In genomic region chr7:16923019-16923418, GRCh38 we compare ENCODE assay signal across 2 cellular contexts.
TF ChIP-seq lines count a peak whose summit lies in the region.

No MANE protein-coding gene starts in this region.

TF ChIP-seq in SK-N-SH, 30 proteins besides CTCF, POLR2A, EP300 and RAD21 (continued from another document):
- no peak for TF ChIP-seq USF2 (IDR thresholded peaks at IDR 0.05; ENCODE audit: borderline replicate concordance, low read depth, low read length)
- TF ChIP-seq MEF2A (IDR thresholded peaks at IDR 0.05; ENCODE audit: borderline replicate concordance, low read depth): no peak
- TF ChIP-seq YY1 (IDR thresholded peaks at IDR 0.05; ENCODE audit: low read depth): no peak
- TF ChIP-seq GATA2 (CRISPR knock-in tag; IDR thresholded peaks at IDR 0.05): no peak
- TF ChIP-seq NFIC (IDR thresholded peaks at IDR 0.05; ENCODE audit: borderline replicate concordance): no peak
- no peak for TF ChIP-seq TCF12 (IDR thresholded peaks at IDR 0.05)
- TF ChIP-seq RFX5 (IDR thresholded peaks at IDR 0.05; ENCODE audit: low read length): no peak
- no peak for TF ChIP-seq CHD2 (IDR thresholded peaks at IDR 0.05; ENCODE audit: low read length, partially characterized antibody)
- no peak for TF ChIP-seq MXI1 (IDR thresholded peaks at IDR 0.05; ENCODE audit: low read depth, low read length)
TF ChIP-seq in SK-N-SH: peak in this region for 0.

TF ChIP-seq in SK-N-SH treated with all-trans-retinoic acid at 6 μM for 48 hours, 23 proteins besides CTCF, POLR2A, EP300 and RAD21 (continued from another document):
- TF ChIP-seq TOX (CRISPR knock-in tag; IDR thresholded peaks at IDR 0.05; ENCODE audit: borderline replicate concordance): no peak
- TF ChIP-seq CSDC2 (CRISPR knock-in tag; IDR thresholded peaks at IDR 0.05): no peak
- no peak for TF ChIP-seq ZNF70 (CRISPR knock-in tag; IDR thresholded peaks at IDR 0.05)
- TF ChIP-seq CREB5 (CRISPR knock-in tag; IDR thresholded peaks at IDR 0.05; ENCODE audit: low read depth): no peak
- TF ChIP-seq TSHZ2 (CRISPR knock-in tag; IDR thresholded peaks at IDR 0.05): no peak
